8 cellular contexts compared by ENCODE assay signal in the genomic region with DNA sequence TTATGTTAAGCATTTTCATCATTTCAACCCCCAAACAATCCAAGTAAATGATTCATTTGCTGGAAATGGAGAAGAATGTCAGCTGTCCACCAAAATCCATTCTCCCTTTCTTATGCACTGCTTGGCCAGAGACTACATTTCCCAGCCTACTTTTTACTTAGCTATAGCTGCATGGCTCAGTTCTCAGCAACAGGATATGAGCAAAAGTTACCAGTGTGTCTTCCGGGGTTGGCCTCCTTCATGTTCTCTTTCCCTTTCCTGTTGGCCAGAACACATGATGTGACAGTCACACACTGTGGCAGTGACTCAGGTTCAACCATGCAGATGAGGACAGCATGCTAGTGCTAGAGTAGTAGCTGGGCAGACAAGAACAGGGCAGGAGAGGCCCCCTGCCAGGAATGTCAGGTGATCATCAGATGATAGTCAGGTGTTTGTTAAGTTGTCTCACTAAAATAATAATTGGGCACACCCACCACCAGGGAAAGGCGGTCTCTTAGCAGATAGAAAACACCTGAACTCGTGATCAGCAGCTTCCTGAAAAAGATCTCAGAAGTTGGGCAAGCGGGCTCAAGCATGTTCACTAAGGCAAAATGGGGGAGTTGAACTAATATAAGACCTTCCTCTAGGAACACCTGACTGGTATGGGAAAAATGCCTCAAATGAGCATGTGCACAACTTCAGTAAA. TPM values are rescaled to one million over a fixed set of nuclear protein-coding genes. Genes with fewer than 3 reads are reported as not detected.
DNase-seq lines count a peak whose midpoint lies in the region; ATAC-seq and TF ChIP-seq lines count a peak whose summit lies in the region.

No MANE protein-coding gene starts in this region.

- no peaks in the 10 kb centered on the region for H4K20me1 ChIP-seq in GM23338 (replicated peaks; ENCODE audit: insufficient read depth)

- H3K4me1 ChIP-seq in GM23338 (ENCODE audit: insufficient read depth): no peaks in the 10 kb centered on the region

- no peaks in the 10 kb centered on the region for H3F3A ChIP-seq in GM23338 (replicated peaks; ENCODE audit: low read depth)

- H3K4me1 Mint-ChIP-seq in GM23338 (no peaks in the 10 kb centered on the region), immature natural killer cell (peaks cover 13% of the 10 kb centered on the region in 2 donors)
- H3K4me1 Mint-ChIP-seq in stimulated activated naive B cell treated with anti-CD40 and anti-IgM and Interleukin-4, amounts not matched to agents 10 μg/mL and 1 μg/mL and 100 μg/mL, for 72 hours: peaks cover 9 to 18% of the 10 kb centered on the region in 2 donors

- peaks cover 26% of the 10 kb centered on the region for H3K36me3 Mint-ChIP-seq in GM23338 (ENCODE audit: low read depth)
- H3K36me3 Mint-ChIP-seq in immature natural killer cell: peaks cover 0 to 6% (median 0%) of the 10 kb centered on the region in 3 donors
- peaks cover 4 to 5% of the 10 kb centered on the region in 2 donors for H3K36me3 Mint-ChIP-seq in stimulated activated naive B cell treated with anti-CD40 and anti-IgM and Interleukin-4, amounts not matched to agents 10 μg/mL and 1 μg/mL and 100 μg/mL, for 72 hours

- ATAC-seq in GM23338: no peak
- peak; percentile 98 to 99 for ATAC-seq in stimulated activated naive B cell treated with anti-CD40 and anti-IgM and Interleukin-4, amounts not matched to agents 10 μg/mL and 1 μg/mL and 100 μg/mL, for 72 hours (replicated peaks)

- no peak for TF ChIP-seq CTCF in GM23338 (conservative IDR thresholded peaks at IDR 0.05; ENCODE audit: low read depth in 2 of 2)

- H3K27me3 ChIP-seq in GM23338 (ENCODE audit: insufficient read depth): no peaks in the 10 kb centered on the region

- DNase-seq in GM04503 (ENCODE audit: low read depth) (peak; percentile 27), GM23338 (ENCODE audit: low spot score) (no peak), MV-4-11 (lab: John Stamatoyannopoulos, UW) (peak; percentile 76), immature natural killer cell (peak; percentile 49 to 68 (median 54)), SK-N-DZ (ENCODE audit: low spot score) (no peak), NCI-H1417 treated with DMSO at 0.1 percent for 48 hours (lab: John Stamatoyannopoulos, UW) (no peak)
- peak; percentile 56 for DNase-seq in activated T-cell treated with anti-CD3 and anti-CD28 coated beads, Interleukin-2, amount 50 U/mL, for 1 hour
- DNase-seq in stimulated activated naive B cell treated with anti-CD40 and anti-IgM and Interleukin-4, amounts not matched to agents 10 μg/mL and 1 μg/mL and 100 μg/mL, for 72 hours: peak; percentile 47

- peaks cover 28% of the 10 kb centered on the region for H3K9me3 Mint-ChIP-seq in GM23338
- no peaks in the 10 kb centered on the region for H3K9me3 Mint-ChIP-seq in immature natural killer cell
- peaks cover 5 to 10% of the 10 kb centered on the region in 2 donors for H3K9me3 Mint-ChIP-seq in stimulated activated naive B cell treated with anti-CD40 and anti-IgM and Interleukin-4, amounts not matched to agents 10 μg/mL and 1 μg/mL and 100 μg/mL, for 72 hours

- H3K27me3 Mint-ChIP-seq in GM23338 (ENCODE audit: insufficient read depth, low read depth, poor library complexity) (peaks cover 3% of the 10 kb centered on the region), immature natural killer cell (ENCODE audit: low read depth in 3 of 3) (peaks cover 1 to 6% (median 3%) of the 10 kb centered on the region in 3 donors)
- no peaks in the 10 kb centered on the region for H3K27me3 Mint-ChIP-seq in stimulated activated naive B cell treated with anti-CD40 and anti-IgM and Interleukin-4, amounts not matched to agents 10 μg/mL and 1 μg/mL and 100 μg/mL, for 72 hours

- H3K27ac ChIP-seq in GM23338 (ENCODE audit: low read depth): no peak overlapping the region

- peak overlapping the region; percentile 69; the same call in 1 of the 2 replicates for H2AFZ ChIP-seq in GM23338

- no peak overlapping the region for H3K27ac Mint-ChIP-seq in GM23338
- H3K27ac Mint-ChIP-seq in immature natural killer cell: peak overlapping the region; percentile 39 to 83 (median 78)
- H3K27ac Mint-ChIP-seq in stimulated activated naive B cell treated with anti-CD40 and anti-IgM and Interleukin-4, amounts not matched to agents 10 μg/mL and 1 μg/mL and 100 μg/mL, for 72 hours: peak overlapping the region; percentile 95

- no peak overlapping the region for H3K4me3 ChIP-seq in GM23338

- 0 out of 2 replicates have a peak, but pooled peaks cover 11% of the 10 kb centered on the region for H3K9me2 ChIP-seq in GM23338 (ENCODE audit: insufficient read depth)

- H3K36me3 ChIP-seq in GM23338 (ENCODE audit: insufficient read depth): peaks cover 8% of the 10 kb centered on the region

- no peak overlapping the region for H3K4me2 ChIP-seq in GM23338

- no peaks in the 10 kb centered on the region for H3K79me2 ChIP-seq in GM23338 (replicated peaks; ENCODE audit: insufficient read depth)

- H3K4me3 Mint-ChIP-seq in GM23338 (no peak overlapping the region), immature natural killer cell (peak overlapping the region in 1 of 5 donors; percentile 6)
- peak overlapping the region in 1 of 2 donors; percentile 44 for H3K4me3 Mint-ChIP-seq in stimulated activated naive B cell treated with anti-CD40 and anti-IgM and Interleukin-4, amounts not matched to agents 10 μg/mL and 1 μg/mL and 100 μg/mL, for 72 hours

TF ChIP-seq in GM23338, 12 proteins besides CTCF, POLR2A, EP300 and RAD21:
- TF ChIP-seq CREB1 (CRISPR knock-in tag; IDR thresholded peaks at IDR 0.05; ENCODE audit: low read depth) (no peak), STAT1 (IDR thresholded peaks at IDR 0.05; ENCODE audit: unreplicated experiment) (no peak)

RNA-seq across cellular contexts. Expression of a gene that starts 12.2 kb away (rescaled TPM):
- 0.21 TPM in 1 of 2 replicates, not detected in the other for total RNA-seq in GM23338 (2014; rRNA removed; shearing (Covaris generic))
- polyA plus RNA-seq in GM23338 (2016; fragmentation: Nextera tagmentation; extraction: Ambion mirVana) (0.10 and 0.47 TPM in 2 replicates), immature natural killer cell (1 to 10 TPM in 2 of 3 donors, under 1 TPM in 1; 0.94 to 1.9 (median 1.2) TPM)
- 0.23 and 0.31 TPM in 2 replicates for polyA plus RNA-seq in SK-N-DZ (2014; cell fraction: cytosol; rRNA removed)
- polyA plus RNA-seq in SK-N-DZ (2014; cell fraction: nucleus; rRNA removed): 0.32 and 0.57 TPM in 2 replicates

RNA-seq across cellular contexts. Expression of a gene that starts 14.4 kb away (rescaled TPM):
- 2.4 and 6.3 TPM in 2 replicates for total RNA-seq in GM23338 (2014; rRNA removed; shearing (Covaris generic))
- polyA plus RNA-seq in GM23338 (2016; fragmentation: Nextera tagmentation; extraction: Ambion mirVana) (6.9 and 7.1 TPM in 2 replicates), immature natural killer cell (1 to 10 TPM in 2 of 3 donors, under 1 TPM in 1; 0.98 to 9.3 (median 2.4) TPM)
- 4.9 and 9.8 TPM in 2 replicates for polyA plus RNA-seq in SK-N-DZ (2014; cell fraction: cytosol; rRNA removed)
- 4.4 and 6.3 TPM in 2 replicates for polyA plus RNA-seq in SK-N-DZ (2014; cell fraction: nucleus; rRNA removed)

RNA-seq across cellular contexts. Expression of a gene that starts 50.7 kb away (rescaled TPM):
- total RNA-seq in GM23338 (2014; rRNA removed; shearing (Covaris generic)): not detected in 2 replicates
- not detected in 2 replicates for polyA plus RNA-seq in GM23338 (2016; fragmentation: Nextera tagmentation; extraction: Ambion mirVana)
- polyA plus RNA-seq in immature natural killer cell: 1 to 10 TPM in 2 of 3 donors, not detected in 1; 1.4 to 1.6 TPM
- polyA plus RNA-seq in SK-N-DZ (2014; cell fraction: cytosol; rRNA removed): 0.27 TPM in 1 of 2 replicates, not detected in the other
- not detected in 2 replicates for polyA plus RNA-seq in SK-N-DZ (2014; cell fraction: nucleus; rRNA removed)

Comparison
In these comparisons a context has a peak if more than half of its experiments do, and no peak if none do; other contexts are left out.
1. DNase-seq: peak in GM04503 (single experiment), MV-4-11 (single experiment), activated T-cell treated with anti-CD3 and anti-CD28 coated beads, Interleukin-2, amount 50 U/mL, for 1 hour (single experiment), immature natural killer cell (3 of 3) and stimulated activated naive B cell treated with anti-CD40 and anti-IgM and Interleukin-4, amounts not matched to agents 10 μg/mL and 1 μg/mL and 100 μg/mL, for 72 hours (single experiment); none in GM23338 (single experiment), SK-N-DZ (single experiment) and NCI-H1417 treated with DMSO at 0.1 percent for 48 hours (single experiment).